ENCODE assay signal across 1 cellular context in genomic region chr9:99221623-99222415, GRCh38.
TF ChIP-seq lines count a peak whose summit lies in the region.

ALG2 (minus strand) TSS chr9:99221942; CDS start chr9:99221894, 48 bp downstream.
SEC61B (plus strand) TSS chr9:99222282; CDS start chr9:99222364, 82 bp downstream.

TF ChIP-seq in H1, 55 proteins besides CTCF, POLR2A, EP300 and RAD21:
- no peak for TF ChIP-seq CHD7 (IDR thresholded peaks at IDR 0.05; ENCODE audit: insufficient replicate concordance, low read length)
- TF ChIP-seq CBX8 (IDR thresholded peaks at IDR 0.05; ENCODE audit: borderline replicate concordance, low read depth, low read length): no peak
- no peak for TF ChIP-seq EZH2 (IDR thresholded peaks at IDR 0.05; ENCODE audit: low read depth, low read length, severe bottlenecking)
- no peak for TF ChIP-seq SIX5 (IDR thresholded peaks at IDR 0.05; ENCODE audit: low read depth, low read length)
- 0 out of 2 replicates have a peak, but pooled peaks have one; percentile 1 for TF ChIP-seq CHD2 (IDR thresholded peaks at IDR 0.05; ENCODE audit: low read length)
- TF ChIP-seq SP1 (IDR thresholded peaks at IDR 0.05; ENCODE audit: low read depth, low read length): no peak
- TF ChIP-seq JUND (IDR thresholded peaks at IDR 0.05; ENCODE audit: low read length): no peak
- no peak for TF ChIP-seq SUZ12 (IDR thresholded peaks at IDR 0.05; ENCODE audit: low read length)
- no peak for TF ChIP-seq CEBPB (IDR thresholded peaks at IDR 0.05; ENCODE audit: low read depth, low read length)
- peak; percentile 80 for TF ChIP-seq YY1 (IDR thresholded peaks at IDR 0.05; ENCODE audit: low read depth, low read length)
- no peak for TF ChIP-seq BCL11A (IDR thresholded peaks at IDR 0.05; ENCODE audit: low read depth in 2 of 2, low read length in 2 of 2)
- peak; percentile 56; the same call in 1 of the 2 replicates for TF ChIP-seq MAFK (IDR thresholded peaks at IDR 0.05; ENCODE audit: low read depth, low read length)
- TF ChIP-seq HDAC2 (IDR thresholded peaks at IDR 0.05; ENCODE audit: borderline replicate concordance in 1 of 2, low read depth in 2 of 2, low read length in 2 of 2): 0 out of 4 replicates have a peak, but pooled peaks of 1 of the 2 experiments have one; percentile 50
- TF ChIP-seq RBBP5 (IDR thresholded peaks at IDR 0.05; ENCODE audit: borderline replicate concordance, low read depth, low read length): peak; percentile 81
- TF ChIP-seq ZNF274 (IDR thresholded peaks at IDR 0.05; ENCODE audit: borderline replicate concordance, extremely low read depth, low read length): no peak
- no peak for TF ChIP-seq BACH1 (IDR thresholded peaks at IDR 0.05; ENCODE audit: low read length)
- no peak for TF ChIP-seq GTF2F1 (IDR thresholded peaks at IDR 0.05; ENCODE audit: borderline replicate concordance, low read depth, low read length)
- TF ChIP-seq, protein P1, sequence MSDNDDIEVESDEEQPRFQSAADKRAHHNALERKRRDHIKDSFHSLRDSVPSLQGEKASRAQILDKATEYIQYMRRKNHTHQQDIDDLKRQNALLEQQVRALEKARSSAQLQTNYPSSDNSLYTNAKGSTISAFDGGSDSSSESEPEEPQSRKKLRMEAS (IDR thresholded peaks at IDR 0.05): peak; percentile 18; the same call in 1 of the 2 replicates
- no peak for TF ChIP-seq NANOG (IDR thresholded peaks at IDR 0.05; ENCODE audit: insufficient read depth, low read depth, low read length, poor library complexity, severe bottlenecking)
- TF ChIP-seq SIN3A (conservative IDR thresholded peaks at IDR 0.05 in 1 of 2, IDR thresholded peaks at IDR 0.05 in 1 of 2; ENCODE audit: low read depth in 1 of 2, low read length in 2 of 2): peak; percentile 49 to 78; a peak in 3 of 4 replicates
- TF ChIP-seq SP4 (IDR thresholded peaks at IDR 0.05; ENCODE audit: low read length): peak; percentile 100
- no peak for TF ChIP-seq USF2 (IDR thresholded peaks at IDR 0.05; ENCODE audit: low read length)
- peak; percentile 73; the same call in 1 of the 2 replicates for TF ChIP-seq ATF2 (IDR thresholded peaks at IDR 0.05; ENCODE audit: low read length)
- peak; percentile 92 for TF ChIP-seq TBP (IDR thresholded peaks at IDR 0.05; ENCODE audit: low read depth, low read length)
- TF ChIP-seq CHD1 (IDR thresholded peaks at IDR 0.05; ENCODE audit: low read depth, low read length): no peak
- TF ChIP-seq FOSL1 (IDR thresholded peaks at IDR 0.05; ENCODE audit: insufficient read depth, low read depth, low read length): no peak
- peak; percentile 94 for TF ChIP-seq PHF8 (conservative IDR thresholded peaks at IDR 0.05; ENCODE audit: low read depth, low read length)
- TF ChIP-seq KDM1A (IDR thresholded peaks at IDR 0.05; ENCODE audit: borderline replicate concordance, low read length): no peak
- no peak for TF ChIP-seq RNF2 (IDR thresholded peaks at IDR 0.05; ENCODE audit: borderline replicate concordance, low read depth, low read length, missing control alignments, poor library complexity, severe bottlenecking)
- no peak for TF ChIP-seq SIRT6 (IDR thresholded peaks at IDR 0.05; ENCODE audit: low read length)
- no peak for TF ChIP-seq BRCA1 (IDR thresholded peaks at IDR 0.05; ENCODE audit: low read depth, low read length)
- TF ChIP-seq, protein P2, sequence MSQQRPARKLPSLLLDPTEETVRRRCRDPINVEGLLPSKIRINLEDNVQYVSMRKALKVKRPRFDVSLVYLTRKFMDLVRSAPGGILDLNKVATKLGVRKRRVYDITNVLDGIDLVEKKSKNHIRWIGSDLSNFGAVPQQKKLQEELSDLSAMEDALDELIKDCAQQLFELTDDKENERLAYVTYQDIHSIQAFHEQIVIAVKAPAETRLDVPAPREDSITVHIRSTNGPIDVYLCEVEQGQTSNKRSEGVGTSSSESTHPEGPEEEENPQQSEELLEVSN (IDR thresholded peaks at IDR 0.05): no peak
- TF ChIP-seq RXRA (IDR thresholded peaks at IDR 0.05; ENCODE audit: insufficient read depth, low read depth, low read length): no peak
- no peak for TF ChIP-seq CTBP2 (IDR thresholded peaks at IDR 0.05; ENCODE audit: borderline replicate concordance, insufficient read depth, insufficient read length, low read length)
- TF ChIP-seq CBX5 (IDR thresholded peaks at IDR 0.05; ENCODE audit: low read depth, low read length): no peak
- peak; percentile 79 for TF ChIP-seq CREB1 (IDR thresholded peaks at IDR 0.05)
- no peak for TF ChIP-seq GABPA (IDR thresholded peaks at IDR 0.05; ENCODE audit: borderline replicate concordance, insufficient read depth, low read length)
- peak; percentile 52 for TF ChIP-seq NRF1 (IDR thresholded peaks at IDR 0.05; ENCODE audit: low read depth, low read length)
- no peak for TF ChIP-seq KDM5A (IDR thresholded peaks at IDR 0.05; ENCODE audit: low read length)
- TF ChIP-seq TCF12 (IDR thresholded peaks at IDR 0.05; ENCODE audit: low read depth, low read length): no peak
- no peak for TF ChIP-seq HDAC6 (IDR thresholded peaks at IDR 0.05; ENCODE audit: low read depth, low read length)
- no peak for TF ChIP-seq POU5F1 (IDR thresholded peaks at IDR 0.05; ENCODE audit: low read depth, low read length)
- TF ChIP-seq EGR1 (IDR thresholded peaks at IDR 0.05; ENCODE audit: borderline replicate concordance, low read depth, low read length): peak; percentile 70
- no peak for TF ChIP-seq TEAD4 (IDR thresholded peaks at IDR 0.05; ENCODE audit: low read depth, low read length)
- TF ChIP-seq POLR2AphosphoS5 (IDR thresholded peaks at IDR 0.05; ENCODE audit: low read depth, low read length): peak; percentile 93
- TF ChIP-seq JUN (IDR thresholded peaks at IDR 0.05; ENCODE audit: low read depth, low read length): no peak
- TF ChIP-seq KDM4A (IDR thresholded peaks at IDR 0.05; ENCODE audit: low read depth, low read length, severe bottlenecking): peak; percentile 74
- TF ChIP-seq SRF (IDR thresholded peaks at IDR 0.05; ENCODE audit: low read depth, low read length): no peak
- peak; percentile 89 for TF ChIP-seq ASH2L (IDR thresholded peaks at IDR 0.05; ENCODE audit: low read length)
- peak; percentile 86 for TF ChIP-seq TAF7 (optimal IDR thresholded peaks at IDR 0.05; ENCODE audit: borderline replicate concordance, low read depth, low read length)
- TF ChIP-seq ATF3 (IDR thresholded peaks at IDR 0.05; ENCODE audit: insufficient read depth, low read depth, low read length): no peak
- no peak for TF ChIP-seq RFX5 (IDR thresholded peaks at IDR 0.05; ENCODE audit: borderline replicate concordance, low read depth, low read length)
- peak; percentile 97 for TF ChIP-seq TAF1 (IDR thresholded peaks at IDR 0.05; ENCODE audit: low read depth, low read length)
- TF ChIP-seq SP2 (IDR thresholded peaks at IDR 0.05; ENCODE audit: low read length): no peak
- no peak for TF ChIP-seq SAP30 (IDR thresholded peaks at IDR 0.05; ENCODE audit: insufficient read depth, insufficient replicate concordance, low read length)
